Comparison of ENCODE assay signal across 1 cellular context in genomic region chr2:20198796-20199361, GRCh38.
TF ChIP-seq lines count a peak whose summit lies in the region.

No MANE protein-coding gene starts in this region.

TF ChIP-seq in H1, 55 proteins besides CTCF, POLR2A, EP300 and RAD21:
- no peak for TF ChIP-seq HDAC6 (IDR thresholded peaks at IDR 0.05; ENCODE audit: low read depth, low read length)
- peak; percentile 89 for TF ChIP-seq TEAD4 (IDR thresholded peaks at IDR 0.05; ENCODE audit: low read depth, low read length)
- TF ChIP-seq NRF1 (IDR thresholded peaks at IDR 0.05; ENCODE audit: low read depth, low read length) = no peak
- TF ChIP-seq FOSL1 (IDR thresholded peaks at IDR 0.05; ENCODE audit: insufficient read depth, low read depth, low read length) = no peak
- TF ChIP-seq GTF2F1 (IDR thresholded peaks at IDR 0.05; ENCODE audit: borderline replicate concordance, low read depth, low read length) = no peak
- TF ChIP-seq SUZ12 (IDR thresholded peaks at IDR 0.05; ENCODE audit: low read length) = no peak
